Comparison of ENCODE assay signal across 8 cellular contexts in genomic region chr19:46610851-46611770, GRCh38. TPM values are rescaled to one million over a fixed set of nuclear protein-coding genes. Genes with fewer than 3 reads are reported as not detected.
A peak's percentile ranks its signal among the peaks of the same experiment; 100 is the strongest.
DNase-seq lines count a peak whose midpoint lies in the region; ATAC-seq, FAIRE-seq and TF ChIP-seq lines count a peak whose summit lies in the region.

No MANE protein-coding gene starts in this region.

- CTCF ChIA-PET in OCI-LY7 (lab: Charles Lee; ENCODE audit: unreplicated experiment): interaction anchor here (1.2 to 1.4 kb wide), 2 partner anchors 9 to 13 kb away, joined by 3 to 4 read pairs; no protein-coding TSS in a partner anchor

- no peaks in the 10 kb centered on the region for H3K79me2 ChIP-seq in OCI-LY7 (ENCODE audit: insufficient read depth, low read depth, low read length)

- H3K18ac ChIP-seq in neuronal stem cell (ENCODE audit: low read length): no peak overlapping the region

- H3K4me1 ChIP-seq in OCI-LY7 (ENCODE audit: insufficient read depth, low read length, poor library complexity, severe bottlenecking): peaks cover 38% of the 10 kb centered on the region
- peaks cover 0 to 2% of the 10 kb centered on the region in 2 donors for H3K4me1 ChIP-seq in neuronal stem cell (ENCODE audit: control insufficient read depth in 2 of 2, insufficient read depth in 1 of 2, low read depth in 1 of 2, low read length in 2 of 2)

- H2AFZ ChIP-seq in OCI-LY7 (ENCODE audit: low read length) (no peak overlapping the region), neuronal stem cell (ENCODE audit: low read length) (no peak overlapping the region)

- no peak overlapping the region for H2BK15ac ChIP-seq in neuronal stem cell (ENCODE audit: low read length)

- no peak for TF ChIP-seq CTCF in OCI-LY7 (conservative IDR thresholded peaks at IDR 0.05; ENCODE audit: low read length)

- H3K36me3 Mint-ChIP-seq in dendritic cell treated with granulocyte-macrophage colony-stimulating factor and Interleukin-4, amounts not matched to agents 40 ng/mL and 50 ng/mL, for 4 days (ENCODE audit: low read depth): peaks cover 49% of the 10 kb centered on the region

- no TSS peak for BruUV-seq in OCI-LY7 (replicated peaks; lab: Mats Ljungman, UMichigan)

- intact Hi-C loops in OCI-LY7 (cut with micrococcal nuclease; ENCODE audit: unreplicated experiment): no loop called here
- intact Hi-C loops in dendritic cell treated with granulocyte-macrophage colony-stimulating factor and Interleukin-4, amounts not matched to agents 40 ng/mL and 50 ng/mL, for 4 days (cut with micrococcal nuclease): no loop called here

- peak overlapping the region; percentile 77 for H2BK5ac ChIP-seq in neuronal stem cell (ENCODE audit: low read length)

- ATAC-seq in GM18868 (IDR thresholded peaks at IDR 0.05; ENCODE audit: unreplicated experiment): no peak
- ATAC-seq in GM21390 (IDR thresholded peaks at IDR 0.05; ENCODE audit: unreplicated experiment): no peak
- no peak for ATAC-seq in GM21737 (IDR thresholded peaks at IDR 0.05; ENCODE audit: unreplicated experiment)

- peak overlapping the region; percentile 3 for H3K27ac Mint-ChIP-seq in dendritic cell treated with granulocyte-macrophage colony-stimulating factor and Interleukin-4, amounts not matched to agents 40 ng/mL and 50 ng/mL, for 4 days

- H3K4me3 ChIP-seq in OCI-LY7 (ENCODE audit: low read depth, low read length, poor library complexity, severe bottlenecking) (no peak overlapping the region), neuronal stem cell (ENCODE audit: low read length in 2 of 2) (no peak overlapping the region)

- FAIRE-seq in GM12891 (lab: Jason Lieb, UNC): peak; percentile 97

- no peak overlapping the region for H3K4ac ChIP-seq in neuronal stem cell (ENCODE audit: low read length)

- H3K4me3 Mint-ChIP-seq in dendritic cell treated with granulocyte-macrophage colony-stimulating factor and Interleukin-4, amounts not matched to agents 40 ng/mL and 50 ng/mL, for 4 days: no peak overlapping the region

- peaks cover 53% of the 10 kb centered on the region for H3K27me3 Mint-ChIP-seq in dendritic cell treated with granulocyte-macrophage colony-stimulating factor and Interleukin-4, amounts not matched to agents 40 ng/mL and 50 ng/mL, for 4 days

- TF ChIP-seq POLR2A in GM12891 (IDR thresholded peaks at IDR 0.05; ENCODE audit: low read depth, low read length): peak; percentile 28; the same call in 1 of the 2 replicates

- H2BK12ac ChIP-seq in neuronal stem cell (ENCODE audit: low read length): no peak overlapping the region

- H3K4me1 Mint-ChIP-seq in dendritic cell treated with granulocyte-macrophage colony-stimulating factor and Interleukin-4, amounts not matched to agents 40 ng/mL and 50 ng/mL, for 4 days (ENCODE audit: low read depth): peaks cover 52% of the 10 kb centered on the region

- no peak overlapping the region for H2AK5ac ChIP-seq in neuronal stem cell (ENCODE audit: low read depth, low read length)

- H3K23ac ChIP-seq in neuronal stem cell (ENCODE audit: low read depth, low read length, poor library complexity): peak overlapping the region; percentile 22

- H3K27ac ChIP-seq in OCI-LY7 (ENCODE audit: low read depth, low read length, poor library complexity, severe bottlenecking) (peak overlapping the region; percentile 75), neuronal stem cell (replicated peaks; ENCODE audit: low read length) (no peak overlapping the region)

- H4K91ac ChIP-seq in neuronal stem cell (ENCODE audit: low read depth, low read length, poor library complexity): no peak overlapping the region

- peaks cover 54% of the 10 kb centered on the region for H3K36me3 ChIP-seq in OCI-LY7 (ENCODE audit: insufficient read depth, low read length)
- peaks cover 44 to 54% of the 10 kb centered on the region in 2 donors for H3K36me3 ChIP-seq in neuronal stem cell (replicated peaks in 1 of 2; ENCODE audit: control insufficient read depth in 2 of 2, insufficient read depth in 2 of 2, low read length in 2 of 2)

- H4K20me1 ChIP-seq in OCI-LY7 (ENCODE audit: insufficient read depth, low read length): peaks cover 3% of the 10 kb centered on the region; the same call in 1 of the 2 replicates

- H3K79me1 ChIP-seq in neuronal stem cell (ENCODE audit: low read depth, low read length): peaks cover 8% of the 10 kb centered on the region

- no peak overlapping the region for H4K8ac ChIP-seq in neuronal stem cell (ENCODE audit: low read depth, low read length)

- H3K27me3 ChIP-seq in neuronal stem cell (ENCODE audit: control insufficient read depth in 3 of 3, insufficient read depth in 3 of 3, low read depth in 1 of 3, low read length in 3 of 3): no peaks in the 10 kb centered on the region

- no peak overlapping the region for H3K9ac ChIP-seq in neuronal stem cell (ENCODE audit: low read depth, low read length, poor library complexity)

- no peak overlapping the region for H3K14ac ChIP-seq in neuronal stem cell (ENCODE audit: low read length)

- H3K9me2 ChIP-seq in OCI-LY7 (ENCODE audit: insufficient read depth, low read length): no peaks in the 10 kb centered on the region

- WGBS in neuronal stem cell (ENCODE audit: extremely low coverage in 2 of 2, insufficient read length in 2 of 2, insufficient replicate concordance in 1 of 2), 2 donors: no CpG with 5 or more reads among the region's 17 CpGs

- POLR2A ChIA-PET in OCI-LY7 (lab: Charles Lee): interaction anchor here (1.4 to 1.5 kb wide), 2 partner anchors 10 to 11 kb away, joined by 3 to 16 read pairs; partner anchors contain the start of gene CALM3

- no peaks in the 10 kb centered on the region for H3K9me3 Mint-ChIP-seq in dendritic cell treated with granulocyte-macrophage colony-stimulating factor and Interleukin-4, amounts not matched to agents 40 ng/mL and 50 ng/mL, for 4 days

- H3K4me2 ChIP-seq in OCI-LY7 (ENCODE audit: low read length) (peak overlapping the region; percentile 41), neuronal stem cell (ENCODE audit: insufficient read depth, low read length, poor library complexity, severe bottlenecking) (no peak overlapping the region)

- H3K9me3 ChIP-seq in OCI-LY7 (ENCODE audit: low read length) (no peaks in the 10 kb centered on the region), neuronal stem cell (replicated peaks in 1 of 2; ENCODE audit: control insufficient read depth in 2 of 2, insufficient read depth in 1 of 2, low read depth in 1 of 2, low read length in 2 of 2) (no peaks in the 10 kb centered on the region)

- peak; percentile 27 for DNase-seq in GM12891 (ENCODE audit: insufficient read length, low spot score)
- DNase-seq in OCI-LY7 (ENCODE audit: low spot score): peak; percentile 39
- no peak for DNase-seq in neuronal stem cell (ENCODE audit: low spot score)
- DNase-seq in NCI-H510A (lab: John Stamatoyannopoulos, UW): no peak

- H2BK120ac ChIP-seq in neuronal stem cell (ENCODE audit: low read depth, low read length): no peak overlapping the region

TF ChIP-seq in GM12891, 5 proteins besides CTCF, POLR2A, EP300 and RAD21:
- TF ChIP-seq POU2F2 (IDR thresholded peaks at IDR 0.05; ENCODE audit: low read depth, low read length): 0 out of 2 replicates have a peak, but pooled peaks have one; percentile 58
- no peak for TF ChIP-seq TAF1 (IDR thresholded peaks at IDR 0.05; ENCODE audit: low read depth, low read length)
- peak; percentile 72 for TF ChIP-seq POLR2AphosphoS5 (IDR thresholded peaks at IDR 0.05; ENCODE audit: low read depth, low read length)
- no peak for TF ChIP-seq SPI1 (IDR thresholded peaks at IDR 0.05; ENCODE audit: low read depth, low read length)
- no peak for TF ChIP-seq PAX5 (IDR thresholded peaks at IDR 0.05; ENCODE audit: insufficient read depth, low read length, severe bottlenecking)

RNA-seq across cellular contexts. Expression of gene CALM3, which starts 10.0 kb away (rescaled TPM):
- polyA plus RNA-seq in GM12891 (2012; ENCODE audit: low read depth, missing spikeins): 361 TPM
- 175 and 205 TPM in 2 replicates for total RNA-seq in OCI-LY7 (2014; rRNA removed; shearing (Covaris generic))
- total RNA-seq in OCI-LY7 (2022): 198 and 246 TPM in 2 replicates
- 426 TPM for polyA plus RNA-seq in neuronal stem cell (2013, experiment 1 of 2)
- polyA plus RNA-seq in neuronal stem cell (2013, experiment 2 of 2): 419 TPM

RNA-seq across cellular contexts. Expression of gene PTGIR, which starts 13.8 kb away (rescaled TPM):
- 12.3 TPM for polyA plus RNA-seq in GM12891 (2012; ENCODE audit: low read depth, missing spikeins)
- total RNA-seq in OCI-LY7 (2014; rRNA removed; shearing (Covaris generic)): 0.25 and 0.26 TPM in 2 replicates
- total RNA-seq in OCI-LY7 (2022): not detected in 2 replicates
- 0.04 TPM for polyA plus RNA-seq in neuronal stem cell (2013, experiment 1 of 2)
- 0.07 TPM for polyA plus RNA-seq in neuronal stem cell (2013, experiment 2 of 2)

RNA-seq across cellular contexts. Expression of gene GNG8, which starts 24.9 kb away (rescaled TPM):
- polyA plus RNA-seq in GM12891 (2012; ENCODE audit: low read depth, missing spikeins): 3.2 TPM
- not detected in 2 replicates for total RNA-seq in OCI-LY7 (2014; rRNA removed; shearing (Covaris generic))
- total RNA-seq in OCI-LY7 (2022): not detected in 2 replicates
- polyA plus RNA-seq in neuronal stem cell (2013, experiment 1 of 2): 6.3 TPM
- 10.6 TPM for polyA plus RNA-seq in neuronal stem cell (2013, experiment 2 of 2)

RNA-seq across cellular contexts. Expression of gene DACT3, which starts 49.9 kb away (rescaled TPM):
- polyA plus RNA-seq in GM12891 (2012; ENCODE audit: low read depth, missing spikeins): 1.7 TPM
- total RNA-seq in OCI-LY7 (2014; rRNA removed; shearing (Covaris generic)): 0.10 and 0.44 TPM in 2 replicates
- not detected in 2 replicates for total RNA-seq in OCI-LY7 (2022)
- polyA plus RNA-seq in neuronal stem cell (2013, experiment 1 of 2): 6.5 TPM
- polyA plus RNA-seq in neuronal stem cell (2013, experiment 2 of 2): 6.5 TPM

Comparison
In these comparisons a context has a peak if more than half of its experiments do, and no peak if none do; other contexts are left out.
1. DNase-seq: peak in GM12891 (single experiment) and OCI-LY7 (single experiment); none in neuronal stem cell (single experiment) and NCI-H510A (single experiment).